In genomic region chr9:91162784-91163440, GRCh38 we compare ENCODE assay signal across 1 cellular context.
TF ChIP-seq lines count a peak whose summit lies in the region.

No MANE protein-coding gene starts in this region.

TF ChIP-seq in HepG2, 621 proteins besides CTCF, POLR2A, EP300 and RAD21 (continued from another document):
- TF ChIP-seq CERS6 (CRISPR knock-in tag; IDR thresholded peaks at IDR 0.05) (no peak), MAFF (IDR thresholded peaks at IDR 0.05; ENCODE audit: low read depth, low read length) (peak; percentile 27; the same call in 1 of the 2 replicates), ZNF33B (CRISPR knock-in tag; IDR thresholded peaks at IDR 0.05) (no peak), ZMAT5 (CRISPR knock-in tag; IDR thresholded peaks at IDR 0.05; ENCODE audit: borderline replicate concordance, low read depth) (no peak), HNRNPLL (IDR thresholded peaks at IDR 0.05; ENCODE audit: low read depth, low read length, poor library complexity, severe bottlenecking) (no peak), ZBTB38 (CRISPR knock-in tag; IDR thresholded peaks at IDR 0.05) (0 out of 2 replicates have a peak, but pooled peaks have one; percentile 33), SALL1 (CRISPR knock-in tag; IDR thresholded peaks at IDR 0.05) (no peak), CCDC6 (CRISPR knock-in tag; IDR thresholded peaks at IDR 0.05) (no peak), ZNF687 (CRISPR knock-in tag; IDR thresholded peaks at IDR 0.05) (peak; percentile 55), AFF4 (CRISPR knock-in tag; IDR thresholded peaks at IDR 0.05) (no peak), MAFK (conservative IDR thresholded peaks at IDR 0.05 in 1 of 2, IDR thresholded peaks at IDR 0.05 in 1 of 2; ENCODE audit: low read length in 2 of 2) (peak in 1 of 2 experiments; percentile 64; a peak in 2 of 4 replicates), KAT8 (CRISPR knock-in tag; IDR thresholded peaks at IDR 0.05) (no peak), NFIB (CRISPR knock-in tag; IDR thresholded peaks at IDR 0.05; ENCODE audit: borderline replicate concordance) (no peak), GLMP (CRISPR knock-in tag; IDR thresholded peaks at IDR 0.05; ENCODE audit: borderline replicate concordance) (no peak), ZNF10 (CRISPR knock-in tag; IDR thresholded peaks at IDR 0.05; ENCODE audit: borderline replicate concordance, low read depth) (no peak), FOXK2 (IDR thresholded peaks at IDR 0.05) (no peak), SP4 (CRISPR knock-in tag; IDR thresholded peaks at IDR 0.05) (no peak), CBX5 (CRISPR knock-in tag; IDR thresholded peaks at IDR 0.05; ENCODE audit: borderline replicate concordance) (no peak), DRAP1 (CRISPR knock-in tag; IDR thresholded peaks at IDR 0.05) (no peak), NONO (IDR thresholded peaks at IDR 0.05) (no peak), NONO (CRISPR knock-in tag; conservative IDR thresholded peaks at IDR 0.05) (no peak)
TF ChIP-seq in HepG2: peak in this region for 5.
